1 cellular context compared by ENCODE assay signal in genomic region chr3:81743096-81744025, GRCh38.
A peak's percentile ranks its signal among the peaks of the same experiment; 100 is the strongest.
TF ChIP-seq lines count a peak whose summit lies in the region.

No MANE protein-coding gene starts in this region.

TF ChIP-seq in K562, 482 proteins besides CTCF, POLR2A, EP300 and RAD21 (continued from another document and continues in another):
- TF ChIP-seq, protein P1, sequence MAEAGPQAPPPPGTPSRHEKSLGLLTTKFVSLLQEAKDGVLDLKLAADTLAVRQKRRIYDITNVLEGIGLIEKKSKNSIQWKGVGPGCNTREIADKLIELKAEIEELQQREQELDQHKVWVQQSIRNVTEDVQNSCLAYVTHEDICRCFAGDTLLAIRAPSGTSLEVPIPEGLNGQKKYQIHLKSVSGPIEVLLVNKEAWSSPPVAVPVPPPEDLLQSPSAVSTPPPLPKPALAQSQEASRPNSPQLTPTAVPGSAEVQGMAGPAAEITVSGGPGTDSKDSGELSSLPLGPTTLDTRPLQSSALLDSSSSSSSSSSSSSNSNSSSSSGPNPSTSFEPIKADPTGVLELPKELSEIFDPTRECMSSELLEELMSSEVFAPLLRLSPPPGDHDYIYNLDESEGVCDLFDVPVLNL (CRISPR knock-in tag; IDR thresholded peaks at IDR 0.05; ENCODE audit: low read depth): no peak
- TF ChIP-seq HNRNPUL1 (IDR thresholded peaks at IDR 0.05; ENCODE audit: low read length): no peak
- TF ChIP-seq, protein P2, sequence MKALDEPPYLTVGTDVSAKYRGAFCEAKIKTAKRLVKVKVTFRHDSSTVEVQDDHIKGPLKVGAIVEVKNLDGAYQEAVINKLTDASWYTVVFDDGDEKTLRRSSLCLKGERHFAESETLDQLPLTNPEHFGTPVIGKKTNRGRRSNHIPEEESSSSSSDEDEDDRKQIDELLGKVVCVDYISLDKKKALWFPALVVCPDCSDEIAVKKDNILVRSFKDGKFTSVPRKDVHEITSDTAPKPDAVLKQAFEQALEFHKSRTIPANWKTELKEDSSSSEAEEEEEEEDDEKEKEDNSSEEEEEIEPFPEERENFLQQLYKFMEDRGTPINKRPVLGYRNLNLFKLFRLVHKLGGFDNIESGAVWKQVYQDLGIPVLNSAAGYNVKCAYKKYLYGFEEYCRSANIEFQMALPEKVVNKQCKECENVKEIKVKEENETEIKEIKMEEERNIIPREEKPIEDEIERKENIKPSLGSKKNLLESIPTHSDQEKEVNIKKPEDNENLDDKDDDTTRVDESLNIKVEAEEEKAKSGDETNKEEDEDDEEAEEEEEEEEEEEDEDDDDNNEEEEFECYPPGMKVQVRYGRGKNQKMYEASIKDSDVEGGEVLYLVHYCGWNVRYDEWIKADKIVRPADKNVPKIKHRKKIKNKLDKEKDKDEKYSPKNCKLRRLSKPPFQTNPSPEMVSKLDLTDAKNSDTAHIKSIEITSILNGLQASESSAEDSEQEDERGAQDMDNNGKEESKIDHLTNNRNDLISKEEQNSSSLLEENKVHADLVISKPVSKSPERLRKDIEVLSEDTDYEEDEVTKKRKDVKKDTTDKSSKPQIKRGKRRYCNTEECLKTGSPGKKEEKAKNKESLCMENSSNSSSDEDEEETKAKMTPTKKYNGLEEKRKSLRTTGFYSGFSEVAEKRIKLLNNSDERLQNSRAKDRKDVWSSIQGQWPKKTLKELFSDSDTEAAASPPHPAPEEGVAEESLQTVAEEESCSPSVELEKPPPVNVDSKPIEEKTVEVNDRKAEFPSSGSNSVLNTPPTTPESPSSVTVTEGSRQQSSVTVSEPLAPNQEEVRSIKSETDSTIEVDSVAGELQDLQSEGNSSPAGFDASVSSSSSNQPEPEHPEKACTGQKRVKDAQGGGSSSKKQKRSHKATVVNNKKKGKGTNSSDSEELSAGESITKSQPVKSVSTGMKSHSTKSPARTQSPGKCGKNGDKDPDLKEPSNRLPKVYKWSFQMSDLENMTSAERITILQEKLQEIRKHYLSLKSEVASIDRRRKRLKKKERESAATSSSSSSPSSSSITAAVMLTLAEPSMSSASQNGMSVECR (CRISPR knock-in tag; IDR thresholded peaks at IDR 0.05): no peak
- TF ChIP-seq ZNF785 (CRISPR knock-in tag; IDR thresholded peaks at IDR 0.05): no peak
- TF ChIP-seq, protein P3, sequence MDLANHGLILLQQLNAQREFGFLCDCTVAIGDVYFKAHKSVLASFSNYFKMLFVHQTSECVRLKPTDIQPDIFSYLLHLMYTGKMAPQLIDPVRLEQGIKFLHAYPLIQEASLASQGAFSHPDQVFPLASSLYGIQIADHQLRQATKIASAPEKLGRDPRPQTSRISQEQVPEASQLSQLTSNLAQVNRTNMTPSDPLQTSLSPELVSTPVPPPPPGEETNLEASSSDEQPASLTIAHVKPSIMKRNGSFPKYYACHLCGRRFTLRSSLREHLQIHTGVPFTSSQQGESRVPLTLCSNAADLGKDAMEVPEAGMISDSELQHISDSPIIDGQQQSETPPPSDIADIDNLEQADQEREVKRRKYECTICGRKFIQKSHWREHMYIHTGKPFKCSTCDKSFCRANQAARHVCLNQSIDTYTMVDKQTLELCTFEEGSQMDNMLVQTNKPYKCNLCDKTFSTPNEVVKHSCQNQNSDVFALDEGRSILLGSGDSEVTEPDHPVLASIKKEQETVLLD (IDR thresholded peaks at IDR 0.05): peak; percentile 61; the same call in 1 of the 2 replicates
- TF ChIP-seq SP1 (CRISPR knock-in tag; IDR thresholded peaks at IDR 0.05): no peak
- TF ChIP-seq ILF3 (IDR thresholded peaks at IDR 0.05; ENCODE audit: borderline replicate concordance): no peak
- TF ChIP-seq GATAD2A (IDR thresholded peaks at IDR 0.05): no peak
- TF ChIP-seq PTRF (tag; IDR thresholded peaks at IDR 0.05): no peak
- no peak for TF ChIP-seq HMGN3 (IDR thresholded peaks at IDR 0.05; ENCODE audit: borderline replicate concordance, extremely low read depth, insufficient read length, low read depth, low read length)
- TF ChIP-seq XRCC5 (IDR thresholded peaks at IDR 0.05; ENCODE audit: low read depth, low read length): no peak
- TF ChIP-seq FOXK2 (conservative IDR thresholded peaks at IDR 0.05 in 1 of 2, IDR thresholded peaks at IDR 0.05 in 1 of 2; ENCODE audit: low read depth in 2 of 2): peak; percentile 34 to 44; a peak in 1 of 4 replicates
- no peak for TF ChIP-seq ZSCAN32 (CRISPR knock-in tag; IDR thresholded peaks at IDR 0.05)
- no peak for TF ChIP-seq MXI1 (IDR thresholded peaks at IDR 0.05; ENCODE audit: low read depth, low read length)
- TF ChIP-seq FOXM1 (IDR thresholded peaks at IDR 0.05; ENCODE audit: low read depth): peak; percentile 41
- TF ChIP-seq FOXM1 (CRISPR knock-in tag; IDR thresholded peaks at IDR 0.05; ENCODE audit: low read depth): no peak
- no peak for TF ChIP-seq NR2F6 (CRISPR knock-in tag; IDR thresholded peaks at IDR 0.05)
- TF ChIP-seq ZNF436 (CRISPR knock-in tag; IDR thresholded peaks at IDR 0.05): no peak
- TF ChIP-seq ETS1 (conservative IDR thresholded peaks at IDR 0.05; ENCODE audit: control insufficient read depth, low read depth, low read length): no peak
- no peak for TF ChIP-seq KLF6 (CRISPR knock-in tag; IDR thresholded peaks at IDR 0.05; ENCODE audit: borderline replicate concordance)
- no peak for TF ChIP-seq AFF1 (IDR thresholded peaks at IDR 0.05; ENCODE audit: low read depth in 1 of 2, partially characterized antibody in 2 of 2)
- TF ChIP-seq ESRRB (CRISPR knock-in tag; IDR thresholded peaks at IDR 0.05; ENCODE audit: borderline replicate concordance): no peak
- no peak for TF ChIP-seq MYC (IDR thresholded peaks at IDR 0.05; ENCODE audit: low read depth, low read length)
- no peak for TF ChIP-seq MYC (CRISPR knock-in tag; IDR thresholded peaks at IDR 0.05; ENCODE audit: borderline replicate concordance, low read depth)
- no peak for TF ChIP-seq NCOA4 (IDR thresholded peaks at IDR 0.05; ENCODE audit: partially characterized antibody)
- TF ChIP-seq CCNT2 (IDR thresholded peaks at IDR 0.05; ENCODE audit: borderline replicate concordance, extremely low read depth, insufficient read length, low read depth, low read length): peak; percentile 40
- TF ChIP-seq ZSCAN29 (IDR thresholded peaks at IDR 0.05): no peak
- TF ChIP-seq, protein P4, sequence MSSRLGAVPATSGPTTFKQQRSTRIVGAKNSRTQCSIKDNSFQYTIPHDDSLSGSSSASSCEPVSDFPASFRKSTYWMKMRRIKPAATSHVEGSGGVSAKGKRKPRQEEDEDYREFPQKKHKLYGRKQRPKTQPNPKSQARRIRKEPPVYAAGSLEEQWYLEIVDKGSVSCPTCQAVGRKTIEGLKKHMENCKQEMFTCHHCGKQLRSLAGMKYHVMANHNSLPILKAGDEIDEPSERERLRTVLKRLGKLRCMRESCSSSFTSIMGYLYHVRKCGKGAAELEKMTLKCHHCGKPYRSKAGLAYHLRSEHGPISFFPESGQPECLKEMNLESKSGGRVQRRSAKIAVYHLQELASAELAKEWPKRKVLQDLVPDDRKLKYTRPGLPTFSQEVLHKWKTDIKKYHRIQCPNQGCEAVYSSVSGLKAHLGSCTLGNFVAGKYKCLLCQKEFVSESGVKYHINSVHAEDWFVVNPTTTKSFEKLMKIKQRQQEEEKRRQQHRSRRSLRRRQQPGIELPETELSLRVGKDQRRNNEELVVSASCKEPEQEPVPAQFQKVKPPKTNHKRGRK (tag; IDR thresholded peaks at IDR 0.05): no peak
- TF ChIP-seq, protein P5, sequence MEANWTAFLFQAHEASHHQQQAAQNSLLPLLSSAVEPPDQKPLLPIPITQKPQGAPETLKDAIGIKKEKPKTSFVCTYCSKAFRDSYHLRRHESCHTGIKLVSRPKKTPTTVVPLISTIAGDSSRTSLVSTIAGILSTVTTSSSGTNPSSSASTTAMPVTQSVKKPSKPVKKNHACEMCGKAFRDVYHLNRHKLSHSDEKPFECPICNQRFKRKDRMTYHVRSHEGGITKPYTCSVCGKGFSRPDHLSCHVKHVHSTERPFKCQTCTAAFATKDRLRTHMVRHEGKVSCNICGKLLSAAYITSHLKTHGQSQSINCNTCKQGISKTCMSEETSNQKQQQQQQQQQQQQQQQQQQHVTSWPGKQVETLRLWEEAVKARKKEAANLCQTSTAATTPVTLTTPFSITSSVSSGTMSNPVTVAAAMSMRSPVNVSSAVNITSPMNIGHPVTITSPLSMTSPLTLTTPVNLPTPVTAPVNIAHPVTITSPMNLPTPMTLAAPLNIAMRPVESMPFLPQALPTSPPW (CRISPR knock-in tag; IDR thresholded peaks at IDR 0.05): peak; percentile 64; the same call in 1 of the 2 replicates
- peak; percentile 41 for TF ChIP-seq CEBPB (tag; IDR thresholded peaks at IDR 0.05)
- TF ChIP-seq ZNF695 (CRISPR knock-in tag; IDR thresholded peaks at IDR 0.05): no peak
- peak; percentile 67 for TF ChIP-seq HDAC3 (IDR thresholded peaks at IDR 0.05; ENCODE audit: borderline replicate concordance, partially characterized antibody)
- no peak for TF ChIP-seq MYBL2 (IDR thresholded peaks at IDR 0.05; ENCODE audit: low read depth)
- no peak for TF ChIP-seq MYBL2 (CRISPR knock-in tag; IDR thresholded peaks at IDR 0.05; ENCODE audit: borderline replicate concordance)
- no peak for TF ChIP-seq ZBTB26 (CRISPR knock-in tag; IDR thresholded peaks at IDR 0.05)
- no peak for TF ChIP-seq POLR3A (IDR thresholded peaks at IDR 0.05; ENCODE audit: borderline replicate concordance, extremely low read depth, insufficient read depth, insufficient read length)
- peak; percentile 17; the same call in 1 of the 2 replicates for TF ChIP-seq BCOR (IDR thresholded peaks at IDR 0.05)
- TF ChIP-seq BRF1 (IDR thresholded peaks at IDR 0.05; ENCODE audit: borderline replicate concordance, extremely low read depth, insufficient read length): no peak
- TF ChIP-seq ZFP30 (CRISPR knock-in tag; IDR thresholded peaks at IDR 0.05; ENCODE audit: borderline replicate concordance): no peak
- TF ChIP-seq PRPF4 (IDR thresholded peaks at IDR 0.05; ENCODE audit: insufficient read depth, low read depth, low read length, poor library complexity, severe bottlenecking): no peak
- TF ChIP-seq ATF7 (IDR thresholded peaks at IDR 0.05): peak; percentile 60; the same call in 1 of the 2 replicates
- TF ChIP-seq GATA2 (CRISPR knock-in tag; IDR thresholded peaks at IDR 0.05): no peak
- TF ChIP-seq, protein P6, sequence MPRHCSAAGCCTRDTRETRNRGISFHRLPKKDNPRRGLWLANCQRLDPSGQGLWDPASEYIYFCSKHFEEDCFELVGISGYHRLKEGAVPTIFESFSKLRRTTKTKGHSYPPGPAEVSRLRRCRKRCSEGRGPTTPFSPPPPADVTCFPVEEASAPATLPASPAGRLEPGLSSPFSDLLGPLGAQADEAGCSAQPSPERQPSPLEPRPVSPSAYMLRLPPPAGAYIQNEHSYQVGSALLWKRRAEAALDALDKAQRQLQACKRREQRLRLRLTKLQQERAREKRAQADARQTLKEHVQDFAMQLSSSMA (CRISPR knock-in tag; IDR thresholded peaks at IDR 0.05): no peak
- TF ChIP-seq MAX (CRISPR knock-in tag; IDR thresholded peaks at IDR 0.05): no peak
- TF ChIP-seq HNRNPL (IDR thresholded peaks at IDR 0.05; ENCODE audit: low read depth, low read length): no peak
- TF ChIP-seq RBM22 (IDR thresholded peaks at IDR 0.05; ENCODE audit: low read depth, low read length, poor library complexity, severe bottlenecking): no peak
- no peak for TF ChIP-seq EHMT2 (IDR thresholded peaks at IDR 0.05)
- no peak for TF ChIP-seq STAT5B (CRISPR knock-in tag; IDR thresholded peaks at IDR 0.05)
- TF ChIP-seq POLR2G (IDR thresholded peaks at IDR 0.05; ENCODE audit: low read depth, low read length): no peak
- TF ChIP-seq TAF9B (IDR thresholded peaks at IDR 0.05; ENCODE audit: partially characterized antibody): peak; percentile 97
- no peak for TF ChIP-seq ZNF175 (CRISPR knock-in tag; IDR thresholded peaks at IDR 0.05; ENCODE audit: low read depth)
